Comparison of ENCODE assay signal across 9 cellular contexts in the genomic region with DNA sequence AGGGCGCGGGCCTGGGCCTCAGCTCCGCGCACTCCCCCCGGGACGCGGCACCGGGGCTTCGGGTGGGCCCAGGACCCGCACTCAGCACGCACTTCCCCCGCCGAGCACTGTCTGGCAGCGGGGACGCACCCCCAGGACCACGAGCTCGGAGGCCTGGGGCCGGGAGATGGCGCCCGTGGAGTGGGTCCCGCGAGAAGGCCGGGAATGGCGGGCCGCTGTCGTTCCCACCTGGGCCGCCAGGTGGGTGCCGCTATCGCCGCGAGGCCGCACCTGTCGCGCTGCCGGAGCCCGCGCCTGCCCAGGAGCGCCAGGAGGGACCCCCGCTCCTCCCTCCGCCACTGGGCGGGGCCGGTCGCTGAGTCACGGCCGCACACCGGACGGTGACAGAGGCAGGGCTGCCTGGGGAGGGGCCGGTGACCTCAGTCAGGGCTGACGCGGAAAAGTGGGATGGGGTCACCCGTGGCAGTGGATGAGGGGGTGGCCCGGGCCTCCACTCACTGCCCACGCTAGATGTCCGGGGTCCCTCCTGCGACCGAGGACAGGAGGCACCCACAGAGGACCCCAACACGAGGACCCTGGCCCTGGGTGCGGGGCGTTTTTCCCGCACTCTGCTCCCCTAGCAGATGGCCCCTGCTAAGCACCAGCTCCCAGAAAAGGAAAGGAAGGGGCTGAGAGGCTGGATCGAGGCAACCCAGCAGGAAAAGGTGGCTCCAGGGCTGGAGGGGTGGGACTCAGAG. TPM values are rescaled to one million over a fixed set of nuclear protein-coding genes. Genes with fewer than 3 reads are reported as not detected.
A peak's percentile ranks its signal among the peaks of the same experiment; 100 is the strongest.
DNase-seq lines count a peak whose midpoint lies in the region; ATAC-seq and TF ChIP-seq lines count a peak whose summit lies in the region.
"Had no signal": no experiment of that assay in that cellular context is flagged by ENCODE, and none has a peak within 500 bp of the region (broad histone marks: within the 10 kb centered on the region; RNA-seq: fewer than 3 reads in every experiment).

No MANE protein-coding gene starts in this region.

- H3K9me3 ChIP-seq in ovary = no peaks in the 10 kb centered on the region

- no peak for ATAC-seq in HG03097 (IDR thresholded peaks at IDR 0.05; ENCODE audit: low FRiP score, unreplicated experiment)

- intact Hi-C loops in ovary (cut with DNase I) = loop anchor here in 2 of 4 donors (10.0 kb wide), 1 partner anchor 75 kb away; no protein-coding TSS in a partner anchor

- H3K27ac ChIP-seq in ovary = no peak overlapping the region
- H3K27ac ChIP-seq: SK-N-MC had no signal

- no peak for TF ChIP-seq POLR2A in ovary (IDR thresholded peaks at IDR 0.05)

- DNase-seq in EH (ENCODE audit: low read depth) (peak; percentile 45), NCI-H146 treated with DMSO at 0.1 percent for 48 hours (lab: John Stamatoyannopoulos, UW; ENCODE audit: unreplicated experiment) (peak; percentile 31), activated T-cell treated with anti-CD3 and anti-CD28 coated beads for 4 hours (peak; percentile 57), fibroblast of the aortic adventitia (ENCODE audit: low read depth) (no peak), ovary (peak in 1 of 5 donors; percentile 49), pons (ENCODE audit: low spot score) (no peak), Kasumi-1 (lab: John Stamatoyannopoulos, UW) (no peak)

- H3K36me3 ChIP-seq in ovary = no peaks in the 10 kb centered on the region

- no peak for TF ChIP-seq EP300 in ovary (IDR thresholded peaks at IDR 0.05)

- TF ChIP-seq CTCF in fibroblast of the aortic adventitia (IDR thresholded peaks at IDR 0.05; ENCODE audit: insufficient read depth, low read length) = peak; percentile 26
- TF ChIP-seq CTCF in ovary (IDR thresholded peaks at IDR 0.05) = peak in 2 of 3 donors; percentile 50 to 60

- peaks cover 18% of the 10 kb centered on the region for H3K4me1 ChIP-seq in ovary (ENCODE audit: insufficient read depth)

- no peaks in the 10 kb centered on the region for H3K27me3 ChIP-seq in ovary

- WGBS in ovary, 3 donors = 6 to 17% (median 11%) methylated on average over 28 to 61 of the region's 61 CpGs

- H3K4me3 ChIP-seq in fibroblast of the aortic adventitia (ENCODE audit: low read depth, low read length) (peak overlapping the region; percentile 56), ovary (peak overlapping the region; percentile 47)
- H3K4me3 ChIP-seq: SK-N-MC had no signal

RNA-seq across cellular contexts. Expression of gene ACTG1, which starts 6.9 kb away (rescaled TPM):
- 3,211 and 6,650 TPM in 2 replicates for total RNA-seq in fibroblast of the aortic adventitia (ENCODE audit: low replicate concordance)
- 1,000 to 10,000 TPM; 3,016 to 5,681 (median 4,174) TPM for total RNA-seq in ovary
- polyA plus RNA-seq in ovary = 1,000 to 10,000 TPM; 1,825 to 3,391 TPM

RNA-seq across cellular contexts. Expression of gene FSCN2, which starts 8.7 kb away (rescaled TPM):
- 1.3 and 1.8 TPM in 2 replicates for total RNA-seq in fibroblast of the aortic adventitia (ENCODE audit: low replicate concordance)
- 1 to 10 TPM; 1.8 to 6.4 (median 3.9) TPM for total RNA-seq in ovary
- 1 to 10 TPM in 1 of 2 donors, under 1 TPM in 1; 0.13 to 1.6 TPM for polyA plus RNA-seq in ovary

RNA-seq across cellular contexts. Expression of gene FAAP100, which starts 32.7 kb away (rescaled TPM):
- total RNA-seq in fibroblast of the aortic adventitia (ENCODE audit: low replicate concordance) (31.7 and 32.4 TPM in 2 replicates), ovary (10 to 100 TPM; 14.9 to 29.1 (median 25.1) TPM)
- polyA plus RNA-seq in ovary = 10 to 100 TPM in 1 of 2 donors, under 1 TPM in 1; 0.77 to 19.7 TPM

Comparison
In these comparisons a context has a peak if more than half of its experiments do, and no peak if none do; other contexts are left out.
1. DNase-seq: peak in EH (single experiment), NCI-H146 treated with DMSO at 0.1 percent for 48 hours (single experiment) and activated T-cell treated with anti-CD3 and anti-CD28 coated beads for 4 hours (single experiment); none in fibroblast of the aortic adventitia (single experiment), pons (single experiment) and Kasumi-1 (0 of 2).